In genomic region chr15:62708470-62708869, GRCh38 we compare ENCODE assay signal across 3 cellular contexts.
"Had no signal": no experiment of that assay in that cellular context is flagged by ENCODE, and none has a peak within 500 bp of the region (broad histone marks: within the 10 kb centered on the region; RNA-seq: fewer than 3 reads in every experiment).

No MANE protein-coding gene starts in this region.

- ATAC-seq: GM12878 had no signal

- H3K4me3 ChIP-seq: GM12878 had no signal

- DNase-seq: GDM1, GF-D8 had no signal
